ENCODE assay signal across 8 cellular contexts in genomic region chr16:19068237-19068815, GRCh38. TPM values are rescaled to one million over a fixed set of nuclear protein-coding genes. Genes with fewer than 3 reads are reported as not detected.
DNase-seq lines count a peak whose midpoint lies in the region; ATAC-seq and TF ChIP-seq lines count a peak whose summit lies in the region.

No MANE protein-coding gene starts in this region.

- TF ChIP-seq CTCF in mammary epithelial cell (conservative IDR thresholded peaks at IDR 0.05 in 1 of 2, IDR thresholded peaks at IDR 0.05 in 1 of 2; ENCODE audit: extremely low read depth in 1 of 2, insufficient read depth in 1 of 2, low read depth in 1 of 2, low read length in 2 of 2) (no peak), mucosa of descending colon (IDR thresholded peaks at IDR 0.05) (no peak)

- H3K4me1 Mint-ChIP-seq in stimulated activated naive CD8-positive, alpha-beta T cell treated with anti-CD3 and anti-CD28 coated beads, Interleukin-15, Interleukin-2, amounts not matched to agents 100 ng/mL and 50 ng/mL, for 24 hours (ENCODE audit: low read depth) = peaks cover 20% of the 10 kb centered on the region

- H3K27ac ChIP-seq in mammary epithelial cell (ENCODE audit: insufficient read depth, low read depth, low read length) = peak overlapping the region; percentile 100

- H3K4me1 ChIP-seq in mammary epithelial cell (ENCODE audit: insufficient read depth, low read length) = peaks cover 5% of the 10 kb centered on the region
- H3K4me1 ChIP-seq in mucosa of descending colon (ENCODE audit: low read depth) = peaks cover 8% of the 10 kb centered on the region

- peak overlapping the region; percentile 92 for H3K27ac Mint-ChIP-seq in stimulated activated naive CD8-positive, alpha-beta T cell treated with anti-CD3 and anti-CD28 coated beads, Interleukin-15, Interleukin-2, amounts not matched to agents 100 ng/mL and 50 ng/mL, for 24 hours

- no peaks in the 10 kb centered on the region for H3K9me3 Mint-ChIP-seq in stimulated activated naive CD8-positive, alpha-beta T cell treated with anti-CD3 and anti-CD28 coated beads, Interleukin-15, Interleukin-2, amounts not matched to agents 100 ng/mL and 50 ng/mL, for 24 hours

- H3K27me3 ChIP-seq in mammary epithelial cell (ENCODE audit: insufficient read depth, low read length) = no peaks in the 10 kb centered on the region

- CTCF ChIA-PET in mammary epithelial cell (lab: Charles Lee; ENCODE audit: low non-redundant PET) = interaction anchor here (0.8 kb wide), 1 partner anchor 19 kb away, joined by 7 read pairs; no protein-coding TSS in a partner anchor

- intact Hi-C loops in mammary epithelial cell (cut with micrococcal nuclease) = no loop called here
- intact Hi-C loops in mucosa of descending colon (cut with DNase I, micrococcal nuclease) = no loop called here

- WGBS in mammary epithelial cell (ENCODE audit: low coverage, missing lambda C conversion rate) = 15% methylated on average over 16 of the region's 19 CpGs

- dilution Hi-C loops in mammary epithelial cell (cut with HindIII; ENCODE audit: low sequenced_read_pairs) = no loop called here

- peaks cover 8% of the 10 kb centered on the region for H3K79me2 ChIP-seq in mammary epithelial cell (ENCODE audit: insufficient read depth, low read length)

- H3K9me3 ChIP-seq in mammary epithelial cell (replicated peaks; ENCODE audit: insufficient read depth, low read length) (no peaks in the 10 kb centered on the region), mucosa of descending colon (no peaks in the 10 kb centered on the region)

- H3K4me3 ChIP-seq in mammary epithelial cell (replicated peaks in 1 of 3; ENCODE audit: insufficient read depth in 1 of 3, low read depth in 2 of 3, low read length in 3 of 3) (peak overlapping the region; percentile 65 to 86 (median 75)), mucosa of descending colon (peak overlapping the region; percentile 40)

- H3K36me3 ChIP-seq in mammary epithelial cell (ENCODE audit: insufficient read depth, low read length) (peaks cover 4% of the 10 kb centered on the region), mucosa of descending colon (ENCODE audit: low read depth) (no peaks in the 10 kb centered on the region)

- in situ Hi-C loops in mammary epithelial cell (cut with MboI; ENCODE audit: low sequenced_read_pairs in 2 of 2) = loop anchor here in 1 of 2 donors (5.0 to 10.0 kb wide), 2 partner anchors 64 to 86 kb away; partner anchors contain the start of gene TMC7

- peak overlapping the region; percentile 84 for H2AFZ ChIP-seq in mammary epithelial cell (ENCODE audit: low read depth, low read length)

- no peaks in the 10 kb centered on the region for H3K27me3 Mint-ChIP-seq in stimulated activated naive CD8-positive, alpha-beta T cell treated with anti-CD3 and anti-CD28 coated beads, Interleukin-15, Interleukin-2, amounts not matched to agents 100 ng/mL and 50 ng/mL, for 24 hours

- H4K20me1 ChIP-seq in mammary epithelial cell (ENCODE audit: insufficient read depth, low read length) = no peaks in the 10 kb centered on the region

- no peak for ATAC-seq in stimulated activated naive CD8-positive, alpha-beta T cell treated with anti-CD3 and anti-CD28 coated beads, Interleukin-15, Interleukin-2, amounts not matched to agents 100 U/mL and 50 U/mL, for 24 hours
- no peak for ATAC-seq in mucosa of descending colon
- ATAC-seq in HG02642 (IDR thresholded peaks at IDR 0.05; ENCODE audit: poor library complexity, unreplicated experiment) = no peak

- H3K9ac ChIP-seq in mammary epithelial cell (ENCODE audit: insufficient read depth, low read length) = peak overlapping the region; percentile 100

- peak overlapping the region; percentile 88 for H3K4me3 Mint-ChIP-seq in stimulated activated naive CD8-positive, alpha-beta T cell treated with anti-CD3 and anti-CD28 coated beads, Interleukin-15, Interleukin-2, amounts not matched to agents 100 ng/mL and 50 ng/mL, for 24 hours

- H3K36me3 Mint-ChIP-seq in stimulated activated naive CD8-positive, alpha-beta T cell treated with anti-CD3 and anti-CD28 coated beads, Interleukin-15, Interleukin-2, amounts not matched to agents 100 ng/mL and 50 ng/mL, for 24 hours (ENCODE audit: low read depth) = peaks cover 7% of the 10 kb centered on the region

- BruUV-seq in mammary epithelial cell (replicated peaks; lab: Mats Ljungman, UMichigan) = no TSS peak

- H3K4me2 ChIP-seq in mammary epithelial cell (ENCODE audit: insufficient read depth, low read depth, low read length) = peak overlapping the region; percentile 80

- DNase-seq in stimulated activated naive CD8-positive, alpha-beta T cell treated with anti-CD3 and anti-CD28 coated beads, Interleukin-15, Interleukin-2, amounts not matched to agents 100 U/mL and 50 U/mL, for 24 hours = no peak
- no peak for DNase-seq in mammary epithelial cell
- DNase-seq in mucosa of descending colon = peak in 1 of 3 donors; percentile 54
- no peak for DNase-seq in DMS79 treated with DMSO at 0.1 percent for 48 hours (lab: John Stamatoyannopoulos, UW)
- no peak for DNase-seq in NOMO-1 treated with dmso at 0.1 percent for 144 hours (lab: John Stamatoyannopoulos, UW; ENCODE audit: unreplicated experiment)
- DNase-seq in globus pallidus (ENCODE audit: low spot score) = no peak

RNA-seq across cellular contexts. Expression of gene COQ7, which starts 0.9 kb away (rescaled TPM):
- total RNA-seq in mammary epithelial cell (10 to 100 TPM in 1 of 2 donors, 1 to 10 TPM in 1; 6.7 to 15.7 TPM), mucosa of descending colon (10 to 100 TPM; 30.3 to 34.2 (median 34.1) TPM)
- polyA plus RNA-seq in mammary epithelial cell = 8.5 TPM
- polyA minus RNA-seq in mammary epithelial cell = 16.2 TPM

RNA-seq across cellular contexts. Expression of gene ITPRIPL2, which starts 45.4 kb away (rescaled TPM):
- 10 to 100 TPM; 44.0 to 53.3 TPM for total RNA-seq in mammary epithelial cell
- polyA plus RNA-seq in mammary epithelial cell = 12.9 TPM
- polyA minus RNA-seq in mammary epithelial cell = 27.9 TPM
- 10 to 100 TPM; 36.3 to 49.9 (median 36.5) TPM for total RNA-seq in mucosa of descending colon
